8 cellular contexts compared by ENCODE assay signal in genomic region chr11:33016654-33017053, GRCh38. TPM values are rescaled to one million over a fixed set of nuclear protein-coding genes. Genes with fewer than 3 reads are reported as not detected.
DNase-seq lines count a peak whose midpoint lies in the region; ATAC-seq and TF ChIP-seq lines count a peak whose summit lies in the region.

No MANE protein-coding gene starts in this region.

- no peak for ATAC-seq in HG02970 (IDR thresholded peaks at IDR 0.05; ENCODE audit: low FRiP score, unreplicated experiment)

- peaks cover 0 to 12% (median 11%) of the 10 kb centered on the region in 5 donors for H3K4me1 ChIP-seq in subcutaneous abdominal adipose tissue (ENCODE audit: control insufficient read depth in 5 of 5, insufficient read depth in 5 of 5, low read length in 5 of 5)

- H3K27me3 Mint-ChIP-seq in activated CD4-positive, alpha-beta memory T cell treated with anti-CD3 and anti-CD28 coated beads for 36 hours = peaks cover 31% of the 10 kb centered on the region
- peaks cover 66% of the 10 kb centered on the region for H3K27me3 Mint-ChIP-seq in activated CD4-positive, alpha-beta memory T cell treated with anti-CD3 and anti-CD28 coated beads, Interleukin-2, amount 10 ng/mL, durations not matched to agents 7 days and 5 days
- H3K27me3 Mint-ChIP-seq in activated naive CD8-positive, alpha-beta T cell treated with anti-CD3 and anti-CD28 coated beads for 36 hours = peaks cover 10% of the 10 kb centered on the region

- H3K36me3 ChIP-seq in kidney epithelial cell (ENCODE audit: control insufficient read depth, insufficient read depth, low read length) = no peaks in the 10 kb centered on the region
- no peaks in the 10 kb centered on the region for H3K36me3 ChIP-seq in subcutaneous abdominal adipose tissue (ENCODE audit: control insufficient read depth in 5 of 5, insufficient read depth in 5 of 5, low read length in 5 of 5)

- POLR2A ChIA-PET in activated CD4-positive, alpha-beta memory T cell treated with anti-CD3 and anti-CD28 coated beads for 36 hours (lab: Charles Lee) = interaction anchor here (0.6 to 1.8 kb wide), 2 partner anchors 23 to 52 kb away, joined by 3 to 13 read pairs; partner anchors contain the start of gene TCP11L1
- POLR2A ChIA-PET in activated CD4-positive, alpha-beta memory T cell treated with anti-CD3 and anti-CD28 coated beads, Interleukin-2, amount 10 ng/mL, durations not matched to agents 7 days and 5 days (lab: Charles Lee) = interaction anchor here (0.8 to 2.0 kb wide), 3 partner anchors 15 to 145 kb away, joined by 3 to 14 read pairs (median 3); partner anchors contain the start of genes CSTF3 and TCP11L1

- no peak for TF ChIP-seq CTCF in kidney epithelial cell (IDR thresholded peaks at IDR 0.05; ENCODE audit: insufficient read depth, low read length, poor library complexity, severe bottlenecking)

- H3K27ac ChIP-seq in subcutaneous abdominal adipose tissue (ENCODE audit: low read depth, low read length) = no peak overlapping the region

- no peaks in the 10 kb centered on the region for H3K36me3 Mint-ChIP-seq in activated CD4-positive, alpha-beta memory T cell treated with anti-CD3 and anti-CD28 coated beads for 36 hours
- H3K36me3 Mint-ChIP-seq in activated CD4-positive, alpha-beta memory T cell treated with anti-CD3 and anti-CD28 coated beads, Interleukin-2, amount 10 ng/mL, durations not matched to agents 7 days and 5 days (ENCODE audit: low read depth) = no peaks in the 10 kb centered on the region
- H3K36me3 Mint-ChIP-seq in activated naive CD8-positive, alpha-beta T cell treated with anti-CD3 and anti-CD28 coated beads for 36 hours = no peaks in the 10 kb centered on the region

- H3K4me3 Mint-ChIP-seq in activated CD4-positive, alpha-beta memory T cell treated with anti-CD3 and anti-CD28 coated beads for 36 hours = peak overlapping the region; percentile 55
- H3K4me3 Mint-ChIP-seq in activated CD4-positive, alpha-beta memory T cell treated with anti-CD3 and anti-CD28 coated beads, Interleukin-2, amount 10 ng/mL, durations not matched to agents 7 days and 5 days = no peak overlapping the region
- peak overlapping the region; percentile 71 for H3K4me3 Mint-ChIP-seq in activated naive CD8-positive, alpha-beta T cell treated with anti-CD3 and anti-CD28 coated beads for 36 hours

- H3K9me3 Mint-ChIP-seq in activated CD4-positive, alpha-beta memory T cell treated with anti-CD3 and anti-CD28 coated beads for 36 hours = no peaks in the 10 kb centered on the region
- no peaks in the 10 kb centered on the region for H3K9me3 Mint-ChIP-seq in activated CD4-positive, alpha-beta memory T cell treated with anti-CD3 and anti-CD28 coated beads, Interleukin-2, amount 10 ng/mL, durations not matched to agents 7 days and 5 days
- H3K9me3 Mint-ChIP-seq in activated naive CD8-positive, alpha-beta T cell treated with anti-CD3 and anti-CD28 coated beads for 36 hours = no peaks in the 10 kb centered on the region

- CTCF ChIA-PET in activated CD4-positive, alpha-beta memory T cell treated with anti-CD3 and anti-CD28 coated beads for 36 hours (lab: Charles Lee) = interaction anchor here (1.8 kb wide), 1 partner anchor 49 kb away, joined by 4 read pairs; no protein-coding TSS in a partner anchor
- CTCF ChIA-PET in activated CD4-positive, alpha-beta memory T cell treated with anti-CD3 and anti-CD28 coated beads, Interleukin-2, amount 10 ng/mL, durations not matched to agents 7 days and 5 days (lab: Charles Lee) = interaction anchor here (3.6 kb wide), 1 partner anchor 49 kb away, joined by 11 read pairs; no protein-coding TSS in a partner anchor

- peaks cover 30% of the 10 kb centered on the region for H3K4me1 Mint-ChIP-seq in activated CD4-positive, alpha-beta memory T cell treated with anti-CD3 and anti-CD28 coated beads for 36 hours (ENCODE audit: low read depth)
- H3K4me1 Mint-ChIP-seq in activated CD4-positive, alpha-beta memory T cell treated with anti-CD3 and anti-CD28 coated beads, Interleukin-2, amount 10 ng/mL, durations not matched to agents 7 days and 5 days = peaks cover 19% of the 10 kb centered on the region
- H3K4me1 Mint-ChIP-seq in activated naive CD8-positive, alpha-beta T cell treated with anti-CD3 and anti-CD28 coated beads for 36 hours = peaks cover 35% of the 10 kb centered on the region

- H3K27me3 ChIP-seq in kidney epithelial cell (ENCODE audit: control insufficient read depth, insufficient read depth, low read length) (no peaks in the 10 kb centered on the region), subcutaneous abdominal adipose tissue (ENCODE audit: control insufficient read depth in 5 of 5, insufficient read depth in 4 of 5, low read length in 5 of 5) (peaks cover 0 to 4% (median 0%) of the 10 kb centered on the region in 5 donors)

- DNase-seq in activated CD4-positive, alpha-beta memory T cell treated with anti-CD3 and anti-CD28 coated beads for 36 hours = no peak
- DNase-seq in activated CD4-positive, alpha-beta memory T cell treated with anti-CD3 and anti-CD28 coated beads, Interleukin-2, amount 10 ng/mL, durations not matched to agents 7 days and 5 days = no peak
- DNase-seq in activated naive CD8-positive, alpha-beta T cell treated with anti-CD3 and anti-CD28 coated beads for 36 hours = no peak
- DNase-seq in kidney epithelial cell (ENCODE audit: low read depth) (no peak), KG1 (lab: John Stamatoyannopoulos, UW) (no peak), T-helper 9 cell (no peak)

- H3K9me3 ChIP-seq in subcutaneous abdominal adipose tissue (ENCODE audit: control insufficient read depth in 5 of 5, low read length in 5 of 5) = no peaks in the 10 kb centered on the region

- H3K27ac Mint-ChIP-seq in activated CD4-positive, alpha-beta memory T cell treated with anti-CD3 and anti-CD28 coated beads for 36 hours = no peak overlapping the region
- H3K27ac Mint-ChIP-seq in activated CD4-positive, alpha-beta memory T cell treated with anti-CD3 and anti-CD28 coated beads, Interleukin-2, amount 10 ng/mL, durations not matched to agents 7 days and 5 days = no peak overlapping the region
- H3K27ac Mint-ChIP-seq in activated naive CD8-positive, alpha-beta T cell treated with anti-CD3 and anti-CD28 coated beads for 36 hours = peak overlapping the region; percentile 4

- peak overlapping the region; percentile 67 for H3K4me3 ChIP-seq in kidney epithelial cell (ENCODE audit: low read depth, low read length)
- peak overlapping the region; percentile 62 to 83 (median 70) for H3K4me3 ChIP-seq in subcutaneous abdominal adipose tissue (ENCODE audit: low read depth in 1 of 5, low read length in 5 of 5)

- intact Hi-C loops in activated CD4-positive, alpha-beta memory T cell treated with anti-CD3 and anti-CD28 coated beads for 36 hours (cut with micrococcal nuclease) = loop anchor here (10.0 kb wide), 2 partner anchors 148 to 878 kb away; partner anchors contain the start of genes CSTF3 and LMO2

- H3K9ac ChIP-seq in subcutaneous abdominal adipose tissue (ENCODE audit: low read length in 5 of 5) = peak overlapping the region in 2 of 5 donors; percentile 10 to 38

RNA-seq across cellular contexts. Expression of gene DEPDC7, which starts 1.0 kb away (rescaled TPM):
- total RNA-seq in activated CD4-positive, alpha-beta memory T cell treated with anti-CD3 and anti-CD28 coated beads for 36 hours = under 1 TPM; 0.86 to 0.90 TPM
- 1 to 10 TPM; 1.1 TPM for total RNA-seq in activated CD4-positive, alpha-beta memory T cell treated with anti-CD3 and anti-CD28 coated beads, Interleukin-2, amount 10 ng/mL, durations not matched to agents 7 days and 5 days
- total RNA-seq in activated naive CD8-positive, alpha-beta T cell treated with anti-CD3 and anti-CD28 coated beads for 36 hours = 1 to 10 TPM; 3.4 TPM
- total RNA-seq in kidney epithelial cell = 0.55 and 0.63 TPM in 2 replicates

RNA-seq across cellular contexts. Expression of gene TCP11L1, which starts 22.7 kb away (rescaled TPM):
- total RNA-seq in activated CD4-positive, alpha-beta memory T cell treated with anti-CD3 and anti-CD28 coated beads for 36 hours = 10 to 100 TPM in 1 of 2 experiments, 1 to 10 TPM in 1; 10.0 to 11.4 TPM
- total RNA-seq in activated CD4-positive, alpha-beta memory T cell treated with anti-CD3 and anti-CD28 coated beads, Interleukin-2, amount 10 ng/mL, durations not matched to agents 7 days and 5 days = 10 to 100 TPM; 17.6 to 19.0 TPM
- 10 to 100 TPM; 13.1 to 15.0 TPM for total RNA-seq in activated naive CD8-positive, alpha-beta T cell treated with anti-CD3 and anti-CD28 coated beads for 36 hours
- 22.3 and 26.1 TPM in 2 replicates for total RNA-seq in kidney epithelial cell
